Comparison of ENCODE assay signal across 8 cellular contexts in genomic region chr6:142045380-142046270, GRCh38.
A peak's percentile ranks its signal among the peaks of the same experiment; 100 is the strongest.
DNase-seq lines count a peak whose midpoint lies in the region; ATAC-seq and TF ChIP-seq lines count a peak whose summit lies in the region.
"Had no signal": no experiment of that assay in that cellular context is flagged by ENCODE, and none has a peak within 500 bp of the region (broad histone marks: within the 10 kb centered on the region; RNA-seq: fewer than 3 reads in every experiment).

No MANE protein-coding gene starts in this region.

- H3K4me2 ChIP-seq in PC-9, result no peak overlapping the region

- H3K36me3 ChIP-seq in PC-9 (ENCODE audit: low read depth), result no peaks in the 10 kb centered on the region
- H3K36me3 ChIP-seq: lower lobe of right lung had no signal

- no peaks in the 10 kb centered on the region for H4K20me1 ChIP-seq in PC-9 (ENCODE audit: insufficient read depth)

- H3K4me1 ChIP-seq in PC-9 (replicated peaks; ENCODE audit: insufficient read depth), result no peaks in the 10 kb centered on the region
- H3K4me1 ChIP-seq: lower lobe of right lung had no signal

- no peaks in the 10 kb centered on the region for H3F3A ChIP-seq in PC-9 (ENCODE audit: insufficient read depth, low read depth)

- H3K27ac ChIP-seq in PC-9, result no peak overlapping the region
- H3K27ac ChIP-seq: lower lobe of right lung had no signal

- no peaks in the 10 kb centered on the region for H3K27me3 ChIP-seq in PC-9 (ENCODE audit: insufficient read depth, low read depth)

- no TSS peak for BruUV-seq in PC-9 (replicated peaks; lab: Mats Ljungman, UMichigan)

- no peaks in the 10 kb centered on the region for H3K79me2 ChIP-seq in PC-9 (ENCODE audit: low read depth)

- peak; percentile 60 for DNase-seq in HCEC 1CT
- no peak for DNase-seq in PC-9
- DNase-seq in fibroblast of mammary gland (ENCODE audit: low read depth), result peak; percentile 71
- no peak for DNase-seq in retinal pigment epithelial cell (ENCODE audit: low read depth)
- no peak for DNase-seq in GM13977 (ENCODE audit: low spot score)
- DNase-seq: lower lobe of right lung had no signal

- in situ Hi-C loops in GM13977 (cut with MboI; ENCODE audit: low pct_unique_long_range_greater_than_20kb, low sequenced_read_pairs, unreplicated experiment), result no loop called here

- no peaks in the 10 kb centered on the region for H3K9me2 ChIP-seq in PC-9 (ENCODE audit: insufficient read depth)

- ATAC-seq in HG02870 (IDR thresholded peaks at IDR 0.05; ENCODE audit: unreplicated experiment) (no peak), HG03159 (IDR thresholded peaks at IDR 0.05; ENCODE audit: unreplicated experiment) (no peak)
- ATAC-seq: lower lobe of right lung had no signal

- no peaks in the 10 kb centered on the region for H3K9me3 ChIP-seq in PC-9 (ENCODE audit: insufficient read depth, low read depth)
- H3K9me3 ChIP-seq: lower lobe of right lung had no signal

- no peak overlapping the region for H2AFZ ChIP-seq in PC-9

- intact Hi-C loops in PC-9 (cut with micrococcal nuclease; ENCODE audit: unreplicated experiment), result loop anchor here (1.0 kb wide), 1 partner anchor 56 kb away; no protein-coding TSS in a partner anchor

- TF ChIP-seq CTCF in PC-9 (conservative IDR thresholded peaks at IDR 0.05) (peak; percentile 50), fibroblast of mammary gland (conservative IDR thresholded peaks at IDR 0.05; ENCODE audit: control insufficient read depth, insufficient read depth, low read depth, low read length) (peak; percentile 53), retinal pigment epithelial cell (conservative IDR thresholded peaks at IDR 0.05; ENCODE audit: low read depth, low read length) (peak; percentile 39), GM13977 (IDR thresholded peaks at IDR 0.05; ENCODE audit: extremely low read depth, insufficient read depth, missing control alignments) (no peak)

- POLR2A ChIA-PET in PC-9 (lab: Charles Lee; ENCODE audit: unreplicated experiment), result no interaction called here

- CTCF ChIA-PET in PC-9 (lab: Charles Lee), result interaction anchor here (0.7 kb wide), 1 partner anchor 493 kb away, joined by 3 read pairs; no protein-coding TSS in a partner anchor

- H3K4me3 ChIP-seq in PC-9, result no peak overlapping the region
- peak overlapping the region; percentile 22 for H3K4me3 ChIP-seq in fibroblast of mammary gland (ENCODE audit: control insufficient read depth, low read depth, low read length)
- no peak overlapping the region for H3K4me3 ChIP-seq in retinal pigment epithelial cell (ENCODE audit: low read length)
- H3K4me3 ChIP-seq: lower lobe of right lung had no signal

Comparison
In these comparisons a context has a peak if more than half of its experiments do, and no peak if none do; other contexts are left out.
1. DNase-seq: peak in HCEC 1CT (single experiment) and fibroblast of mammary gland (single experiment); none in PC-9 (0 of 2), retinal pigment epithelial cell (single experiment) and GM13977 (single experiment).